1 cellular context compared by ENCODE assay signal in genomic region chrX:135421537-135421931, GRCh38.
TF ChIP-seq lines count a peak whose summit lies in the region.

No MANE protein-coding gene starts in this region.

TF ChIP-seq in SK-N-SH, 30 proteins besides CTCF, POLR2A, EP300 and RAD21 (continued from another document):
- no peak for TF ChIP-seq REST (IDR thresholded peaks at IDR 0.05; ENCODE audit: low read depth, low read length)
- no peak for TF ChIP-seq ELF1 (IDR thresholded peaks at IDR 0.05)
